8 cellular contexts compared by ENCODE assay signal in the genomic region with DNA sequence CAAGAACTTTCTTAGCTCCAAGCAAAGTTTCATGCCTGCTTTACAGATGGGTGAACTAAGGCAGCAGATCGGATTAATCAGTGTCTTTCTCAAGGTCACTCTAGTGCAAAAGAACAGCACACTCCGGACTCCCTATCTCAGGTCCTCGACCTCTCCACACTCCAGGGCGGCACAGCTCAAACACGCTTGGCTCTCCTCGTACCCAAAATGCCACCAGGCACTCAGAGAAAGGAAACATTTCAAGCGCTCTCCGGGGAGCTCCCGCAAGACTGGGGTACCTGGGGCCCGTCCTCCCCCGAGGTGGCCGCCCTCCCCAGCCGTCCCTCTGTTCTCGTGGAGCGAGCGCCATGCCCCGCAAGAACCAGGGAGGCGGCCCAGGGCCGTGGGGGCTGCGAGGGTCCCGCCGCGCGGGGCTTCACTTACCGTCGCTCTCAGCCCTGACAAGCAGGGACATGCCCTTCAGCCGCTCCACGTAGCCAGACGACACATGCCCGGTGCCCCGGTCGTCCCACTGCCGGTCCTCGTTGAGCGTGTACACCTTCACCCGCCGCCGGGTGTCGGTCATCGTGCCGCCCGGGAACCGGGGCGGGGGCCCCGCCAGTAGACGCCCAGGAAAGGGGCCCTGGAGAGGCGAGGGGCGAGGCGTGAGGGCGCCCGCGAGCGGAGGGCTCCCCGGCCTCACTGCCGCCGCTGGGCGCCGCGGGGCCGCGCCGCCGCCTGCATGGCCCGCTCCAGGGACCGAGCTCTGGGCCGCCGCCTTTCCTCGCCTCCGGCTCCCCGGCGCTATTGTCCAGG. TPM values are rescaled to one million over a fixed set of nuclear protein-coding genes. Genes with fewer than 3 reads are reported as not detected.
DNase-seq lines count a peak whose midpoint lies in the region; ATAC-seq and TF ChIP-seq lines count a peak whose summit lies in the region.

No MANE protein-coding gene starts in this region.

- peak in 1 of 2 donors; percentile 2 for ATAC-seq in CD4-positive, CD25-positive, alpha-beta regulatory T cell (ENCODE audit: low read depth in 2 of 2)

- peak overlapping the region; percentile 100 for H3K4me3 ChIP-seq in CD4-positive, CD25-positive, alpha-beta regulatory T cell (ENCODE audit: low read depth, low read length)
- H3K4me3 ChIP-seq in spleen, result peak overlapping the region; percentile 84 to 99 (median 95)

- H3K9me3 Mint-ChIP-seq in CD4-positive, CD25-positive, alpha-beta regulatory T cell, result no peaks in the 10 kb centered on the region
- no peaks in the 10 kb centered on the region for H3K9me3 Mint-ChIP-seq in brain

- H3K27me3 ChIP-seq in CD4-positive, CD25-positive, alpha-beta regulatory T cell (ENCODE audit: control insufficient read depth, insufficient read depth, low read length), result no peaks in the 10 kb centered on the region
- no peaks in the 10 kb centered on the region for H3K27me3 ChIP-seq in spleen (replicated peaks in 1 of 7)

- peak in 2 of 3 donors; percentile 19 to 46 for DNase-seq in CD4-positive, CD25-positive, alpha-beta regulatory T cell
- peak; percentile 53 for DNase-seq in GM20000 (ENCODE audit: low spot score)
- DNase-seq in HS-27A (ENCODE audit: low read depth), result peak; percentile 9
- peak; percentile 7 for DNase-seq in T-helper 22 cell (ENCODE audit: low read depth)
- DNase-seq in iris pigment epithelial cell (ENCODE audit: low read depth), result peak; percentile 15
- DNase-seq in spleen, result peak; percentile 90
- DNase-seq in SIG-M5 (lab: John Stamatoyannopoulos, UW), result no peak

- no peak for TF ChIP-seq POLR2A in spleen (IDR thresholded peaks at IDR 0.05)

- H3K27ac ChIP-seq in CD4-positive, CD25-positive, alpha-beta regulatory T cell (ENCODE audit: insufficient read depth, low read length, poor library complexity, severe bottlenecking), result peak overlapping the region; percentile 99
- H3K27ac ChIP-seq in spleen, result peak overlapping the region; percentile 99 to 100 (median 99)

- WGBS in spleen, 5 donors, result 0 to 1% (median 0%) methylated on average over 30 to 71 of the region's 71 CpGs

- H3K4me1 Mint-ChIP-seq in CD4-positive, CD25-positive, alpha-beta regulatory T cell, result peaks cover 17 to 45% (median 37%) of the 10 kb centered on the region in 4 donors
- peaks cover 45% of the 10 kb centered on the region for H3K4me1 Mint-ChIP-seq in brain

- no peaks in the 10 kb centered on the region for H3K9me3 ChIP-seq in CD4-positive, CD25-positive, alpha-beta regulatory T cell (ENCODE audit: control insufficient read depth in 2 of 2, low read length in 2 of 2)
- no peaks in the 10 kb centered on the region for H3K9me3 ChIP-seq in spleen

- peaks cover 47% of the 10 kb centered on the region for H3K4me1 ChIP-seq in CD4-positive, CD25-positive, alpha-beta regulatory T cell (ENCODE audit: control insufficient read depth, insufficient read depth, low read length, poor library complexity, severe bottlenecking)
- H3K4me1 ChIP-seq in spleen, result peaks cover 38 to 60% (median 52%) of the 10 kb centered on the region in 6 donors

- H3K36me3 ChIP-seq in CD4-positive, CD25-positive, alpha-beta regulatory T cell (ENCODE audit: control insufficient read depth, insufficient read depth, low read length), result peaks cover 17% of the 10 kb centered on the region
- H3K36me3 ChIP-seq in spleen, result peaks cover 0 to 26% (median 1%) of the 10 kb centered on the region in 6 donors

- H3K27ac Mint-ChIP-seq in CD4-positive, CD25-positive, alpha-beta regulatory T cell, result peak overlapping the region; percentile 57 to 100 (median 94)
- peak overlapping the region; percentile 94 to 100 (median 98) for H3K27ac Mint-ChIP-seq in brain

- TF ChIP-seq CTCF in GM20000 (IDR thresholded peaks at IDR 0.05; ENCODE audit: extremely low read depth, missing control alignments) (no peak), brain (conservative IDR thresholded peaks at IDR 0.05) (no peak), spleen (IDR thresholded peaks at IDR 0.05 in 8 of 11, conservative IDR thresholded peaks at IDR 0.05 in 3 of 11) (no peak)

- H3K36me3 Mint-ChIP-seq in CD4-positive, CD25-positive, alpha-beta regulatory T cell, result peaks cover 21% of the 10 kb centered on the region
- peaks cover 45% of the 10 kb centered on the region for H3K36me3 Mint-ChIP-seq in brain

- H3K27me3 Mint-ChIP-seq in CD4-positive, CD25-positive, alpha-beta regulatory T cell, result no peaks in the 10 kb centered on the region
- peaks cover 20% of the 10 kb centered on the region for H3K27me3 Mint-ChIP-seq in brain

- peak overlapping the region; percentile 99 to 100 (median 100) for H3K4me3 Mint-ChIP-seq in CD4-positive, CD25-positive, alpha-beta regulatory T cell
- peak overlapping the region; percentile 96 to 100 (median 98) for H3K4me3 Mint-ChIP-seq in brain

- intact Hi-C loops in spleen (cut with DNase I; ENCODE audit: low total_unique reads), result no loop called here

RNA-seq across cellular contexts. Expression of a gene that starts 0.8 kb away (rescaled TPM):
- 239 TPM for total RNA-seq in CD4-positive, CD25-positive, alpha-beta regulatory T cell
- polyA plus RNA-seq in CD4-positive, CD25-positive, alpha-beta regulatory T cell, result 100 to 1,000 TPM in 2 of 4 donors, 10 to 100 TPM in 2; 94.9 to 108 (median 101) TPM
- polyA plus RNA-seq in brain (ENCODE audit: insufficient read depth, low read depth, low replicate concordance) (43.4 TPM), spleen (10 to 100 TPM; 53.9 to 76.5 (median 56.2) TPM)
- 100 to 1,000 TPM in 6 of 7 donors, 10 to 100 TPM in 1; 90.5 to 119 (median 109) TPM for total RNA-seq in spleen
